ENCODE assay signal across 8 cellular contexts in genomic region chr17:39151680-39152058, GRCh38. TPM values are rescaled to one million over a fixed set of nuclear protein-coding genes. Genes with fewer than 3 reads are reported as not detected.
A peak's percentile ranks its signal among the peaks of the same experiment; 100 is the strongest.
DNase-seq lines count a peak whose midpoint lies in the region; ATAC-seq, FAIRE-seq and TF ChIP-seq lines count a peak whose summit lies in the region.

No MANE protein-coding gene starts in this region.

- DNase-seq in coronary artery (ENCODE audit: low spot score), result no peak
- DNase-seq in natural killer cell treated with Interleukin-12 subunit alpha and Interleukin-12 subunit beta and Interleukin-15 and Interleukin-18, amount 100 ng/mL, for 72 hours (ENCODE audit: low spot score), result no peak
- DNase-seq in RCC 7860 (ENCODE audit: low spot score), result no peak
- no peak for DNase-seq in DMS 273 treated with DMSO at 0.1 percent for 48 hours (lab: John Stamatoyannopoulos, UW)
- no peak for DNase-seq in HK-2 (ENCODE audit: unreplicated experiment)

- FAIRE-seq in RCC 7860 (lab: Jason Lieb, UNC), result no peak

- H3K27ac ChIP-seq in ACC112 (ENCODE audit: low read depth, low read length) (no peak overlapping the region), HUES64 (ENCODE audit: low read depth, low read length) (no peak overlapping the region), coronary artery (peak overlapping the region in 1 of 2 donors; percentile 68)

- peaks cover 22 to 38% of the 10 kb centered on the region in 2 donors for H3K4me1 Mint-ChIP-seq in natural killer cell treated with Interleukin-12 subunit alpha and Interleukin-12 subunit beta and Interleukin-15 and Interleukin-18, amount 100 ng/mL, for 72 hours (ENCODE audit: low read depth in 2 of 2)

- peak overlapping the region; percentile 48; the same call in 1 of the 2 replicates for H3K4me3 ChIP-seq in ACC112 (ENCODE audit: low read depth, low read length)
- peak overlapping the region; percentile 88 for H3K4me3 ChIP-seq in HUES64 (ENCODE audit: low read length)
- peak overlapping the region; percentile 82 for H3K4me3 ChIP-seq in coronary artery

- H3K9me3 ChIP-seq in HUES64 (ENCODE audit: insufficient read depth, low read depth, low read length), result no peaks in the 10 kb centered on the region

- no peak for TF ChIP-seq CTCF in coronary artery (IDR thresholded peaks at IDR 0.05)

- WGBS in HUES64, result 5% methylated on average over 18 of the region's 26 CpGs

- H3K27me3 Mint-ChIP-seq in natural killer cell treated with Interleukin-12 subunit alpha and Interleukin-12 subunit beta and Interleukin-15 and Interleukin-18, amount 100 ng/mL, for 72 hours, result peaks cover 3 to 20% of the 10 kb centered on the region in 2 donors

- no peaks in the 10 kb centered on the region for H3K36me3 Mint-ChIP-seq in natural killer cell treated with Interleukin-12 subunit alpha and Interleukin-12 subunit beta and Interleukin-15 and Interleukin-18, amount 100 ng/mL, for 72 hours

- ATAC-seq in natural killer cell treated with Interleukin-12 subunit alpha and Interleukin-12 subunit beta and Interleukin-15 and Interleukin-18, amount 100 ng/mL, for 72 hours, result no peak
- ATAC-seq in GM19455 (IDR thresholded peaks at IDR 0.05; ENCODE audit: unreplicated experiment), result no peak

- no peaks in the 10 kb centered on the region for H3K9me3 Mint-ChIP-seq in natural killer cell treated with Interleukin-12 subunit alpha and Interleukin-12 subunit beta and Interleukin-15 and Interleukin-18, amount 100 ng/mL, for 72 hours

- no peaks in the 10 kb centered on the region for H3K79me2 ChIP-seq in ACC112 (ENCODE audit: control insufficient read depth, insufficient read depth, low read length, unreplicated experiment)

- H3K4me1 ChIP-seq in ACC112 (ENCODE audit: control insufficient read depth, insufficient read depth, low read length, unreplicated experiment) (peaks cover 9% of the 10 kb centered on the region), HUES64 (ENCODE audit: insufficient read depth, low read length) (0 out of 2 replicates have a peak, but pooled peaks cover 3% of the 10 kb centered on the region)

- H3K4me3 Mint-ChIP-seq in natural killer cell treated with Interleukin-12 subunit alpha and Interleukin-12 subunit beta and Interleukin-15 and Interleukin-18, amount 100 ng/mL, for 72 hours, result peak overlapping the region; percentile 22

- H3K36me3 ChIP-seq in ACC112 (ENCODE audit: insufficient read depth, low read length), result no peaks in the 10 kb centered on the region
- H3K36me3 ChIP-seq in HUES64 (ENCODE audit: insufficient read depth, low read length), result no peaks in the 10 kb centered on the region

- H2AFZ ChIP-seq in ACC112 (ENCODE audit: low read length, unreplicated experiment), result no peak overlapping the region

- H3K27me3 ChIP-seq in ACC112 (ENCODE audit: insufficient read depth, low read length) (peaks cover 27% of the 10 kb centered on the region), HUES64 (ENCODE audit: insufficient read depth, low read length) (peaks cover 39% of the 10 kb centered on the region)

- H3K9ac ChIP-seq in HUES64 (ENCODE audit: low read depth, low read length), result no peak overlapping the region

- H3K27ac Mint-ChIP-seq in natural killer cell treated with Interleukin-12 subunit alpha and Interleukin-12 subunit beta and Interleukin-15 and Interleukin-18, amount 100 ng/mL, for 72 hours, result no peak overlapping the region

RNA-seq across cellular contexts. Expression of gene PLXDC1, which starts 0.2 kb away (rescaled TPM):
- polyA plus RNA-seq in HUES64 (2013, experiment 1 of 2), result 0.60 TPM
- polyA plus RNA-seq in HUES64 (2013, experiment 2 of 2), result 0.32 TPM
- total RNA-seq in natural killer cell treated with Interleukin-12 subunit alpha and Interleukin-12 subunit beta and Interleukin-15 and Interleukin-18, amount 100 ng/mL, for 72 hours, result under 1 TPM in 1 of 2 donors, not detected in 1; 0.43 TPM

RNA-seq across cellular contexts. Expression of gene ARL5C, which starts 14.3 kb away (rescaled TPM):
- polyA plus RNA-seq in HUES64 (2013, experiment 1 of 2), result not detected
- polyA plus RNA-seq in HUES64 (2013, experiment 2 of 2), result not detected
- not detected for total RNA-seq in natural killer cell treated with Interleukin-12 subunit alpha and Interleukin-12 subunit beta and Interleukin-15 and Interleukin-18, amount 100 ng/mL, for 72 hours

RNA-seq across cellular contexts. Expression of gene CACNB1, which starts 45.8 kb away (rescaled TPM):
- 4.7 TPM for polyA plus RNA-seq in HUES64 (2013, experiment 1 of 2)
- 6.3 TPM for polyA plus RNA-seq in HUES64 (2013, experiment 2 of 2)
- total RNA-seq in natural killer cell treated with Interleukin-12 subunit alpha and Interleukin-12 subunit beta and Interleukin-15 and Interleukin-18, amount 100 ng/mL, for 72 hours, result 10 to 100 TPM; 18.8 to 49.9 TPM

RNA-seq across cellular contexts. Expression of gene RPL19, which starts 48.4 kb away (rescaled TPM):
- polyA plus RNA-seq in HUES64 (2013, experiment 1 of 2), result 2,560 TPM
- polyA plus RNA-seq in HUES64 (2013, experiment 2 of 2), result 2,667 TPM
- 1,000 to 10,000 TPM; 1,326 to 1,683 TPM for total RNA-seq in natural killer cell treated with Interleukin-12 subunit alpha and Interleukin-12 subunit beta and Interleukin-15 and Interleukin-18, amount 100 ng/mL, for 72 hours
